1 cellular context compared by ENCODE assay signal in genomic region chr11:129277216-129277838, GRCh38.
A peak's percentile ranks its signal among the peaks of the same experiment; 100 is the strongest.
TF ChIP-seq lines count a peak whose summit lies in the region.

No MANE protein-coding gene starts in this region.

TF ChIP-seq in HepG2, 621 proteins besides CTCF, POLR2A, EP300 and RAD21 (continued from another document):
- TF ChIP-seq DZIP1 (CRISPR knock-in tag; IDR thresholded peaks at IDR 0.05) (no peak), ATF7 (IDR thresholded peaks at IDR 0.05) (no peak), ATF7 (CRISPR knock-in tag; IDR thresholded peaks at IDR 0.05) (no peak), ZNF484 (CRISPR knock-in tag; IDR thresholded peaks at IDR 0.05; ENCODE audit: borderline replicate concordance, low read depth) (no peak), ZBTB1 (CRISPR knock-in tag; IDR thresholded peaks at IDR 0.05; ENCODE audit: borderline replicate concordance) (no peak), ZNF792 (CRISPR knock-in tag; IDR thresholded peaks at IDR 0.05) (no peak), MIER2 (CRISPR knock-in tag; IDR thresholded peaks at IDR 0.05) (peak; percentile 95), TBX3 (IDR thresholded peaks at IDR 0.05; ENCODE audit: borderline replicate concordance) (no peak), ERF (CRISPR knock-in tag; IDR thresholded peaks at IDR 0.05) (0 out of 2 replicates have a peak, but pooled peaks have one; percentile 37), NFKBIZ (CRISPR knock-in tag; IDR thresholded peaks at IDR 0.05) (no peak), POLR2AphosphoS5 (IDR thresholded peaks at IDR 0.05; ENCODE audit: low read depth, low read length) (no peak), KDM3A (CRISPR knock-in tag; IDR thresholded peaks at IDR 0.05; ENCODE audit: low read depth) (no peak), MTERF4 (CRISPR knock-in tag; IDR thresholded peaks at IDR 0.05) (no peak), REL (CRISPR knock-in tag; conservative IDR thresholded peaks at IDR 0.05) (no peak), PCBP1 (IDR thresholded peaks at IDR 0.05; ENCODE audit: borderline replicate concordance, low read depth, low read length) (no peak)
